In genomic region chr11:67264886-67265632, GRCh38 we compare ENCODE assay signal across 13 cellular contexts. TPM values are rescaled to one million over a fixed set of nuclear protein-coding genes. Genes with fewer than 3 reads are reported as not detected.
DNase-seq lines count a peak whose midpoint lies in the region; ATAC-seq and TF ChIP-seq lines count a peak whose summit lies in the region.
"Had no signal": no experiment of that assay in that cellular context is flagged by ENCODE, and none has a peak within 500 bp of the region (broad histone marks: within the 10 kb centered on the region; RNA-seq: fewer than 3 reads in every experiment).

No MANE protein-coding gene starts in this region.

- peaks cover 2% of the 10 kb centered on the region for H3K36me3 Mint-ChIP-seq in activated naive CD8-positive, alpha-beta T cell
- no peaks in the 10 kb centered on the region for H3K36me3 Mint-ChIP-seq in mesothelial cell of epicardium

- H2AK5ac ChIP-seq in trophoblast cell (ENCODE audit: low read length), result no peak overlapping the region

- WGBS in trophoblast cell (ENCODE audit: extremely low coverage, insufficient coverage, insufficient read length), result no CpG with 5 or more reads among the region's 6 CpGs

- H3K18ac ChIP-seq in trophoblast cell (ENCODE audit: low read length), result no peak overlapping the region

- H2BK5ac ChIP-seq in trophoblast cell (ENCODE audit: low read depth, low read length, poor library complexity), result no peak overlapping the region

- H3K4me3 ChIP-seq in trophoblast cell (ENCODE audit: low read depth, low read length), result no peak overlapping the region

- intact Hi-C loops in left cardiac atrium (cut with DNase I) (no loop called here), left ventricle myocardium superior (cut with micrococcal nuclease) (loop anchor here (5.0 kb wide), 1 partner anchor 52 kb away; no protein-coding TSS in a partner anchor)

- no peak for TF ChIP-seq CTCF in mesothelial cell of epicardium (IDR thresholded peaks at IDR 0.05; ENCODE audit: unreplicated experiment)

- no peak overlapping the region for H3K4ac ChIP-seq in trophoblast cell (ENCODE audit: low read depth, low read length)

- peak overlapping the region; percentile 84 for H3K27ac Mint-ChIP-seq in activated naive CD8-positive, alpha-beta T cell
- peak overlapping the region; percentile 31 for H3K27ac Mint-ChIP-seq in mesothelial cell of epicardium

- no peak overlapping the region for H3K14ac ChIP-seq in trophoblast cell (ENCODE audit: low read length)

- no peak overlapping the region for H2BK12ac ChIP-seq in trophoblast cell (ENCODE audit: low read length)

- peaks cover 10% of the 10 kb centered on the region for H3K79me1 ChIP-seq in trophoblast cell (ENCODE audit: low read length)

- H3K36me3 ChIP-seq in trophoblast cell (ENCODE audit: control insufficient read depth in 1 of 2, insufficient read depth in 2 of 2, low read length in 2 of 2), result peaks cover 10 to 11% of the 10 kb centered on the region in 2 experiments

- no peaks in the 10 kb centered on the region for H3K27me3 ChIP-seq in trophoblast cell (ENCODE audit: insufficient read depth, low read length)

- H4K91ac ChIP-seq in trophoblast cell (ENCODE audit: low read depth, low read length), result no peak overlapping the region

- no peak overlapping the region for H4K12ac ChIP-seq in trophoblast cell (ENCODE audit: low read depth, low read length)

- H3K9me3 ChIP-seq in trophoblast cell (ENCODE audit: insufficient read depth, low read depth, low read length), result no peaks in the 10 kb centered on the region

- ATAC-seq in left cardiac atrium (no peak), left ventricle myocardium superior (no peak)

- H3K27me3 Mint-ChIP-seq in activated naive CD8-positive, alpha-beta T cell, result no peaks in the 10 kb centered on the region
- no peaks in the 10 kb centered on the region for H3K27me3 Mint-ChIP-seq in mesothelial cell of epicardium (ENCODE audit: low read depth)

- peaks cover 11% of the 10 kb centered on the region for H3K79me2 ChIP-seq in trophoblast cell (ENCODE audit: control insufficient read depth, insufficient read depth, low read length, poor library complexity)

- no peak overlapping the region for H3K9ac ChIP-seq in trophoblast cell (ENCODE audit: low read length)

- no peaks in the 10 kb centered on the region for H3K9me3 Mint-ChIP-seq in activated naive CD8-positive, alpha-beta T cell (ENCODE audit: low read depth)
- H3K9me3 Mint-ChIP-seq in mesothelial cell of epicardium, result no peaks in the 10 kb centered on the region

- H3K23ac ChIP-seq in trophoblast cell (ENCODE audit: low read length), result no peak overlapping the region

- H2AFZ ChIP-seq in trophoblast cell (ENCODE audit: insufficient read depth, low read length, poor library complexity), result no peak overlapping the region

- peak overlapping the region; percentile 82 for H3K4me3 Mint-ChIP-seq in activated naive CD8-positive, alpha-beta T cell
- H3K4me3 Mint-ChIP-seq in mesothelial cell of epicardium, result peak overlapping the region; percentile 73

- no peak overlapping the region for H2BK120ac ChIP-seq in trophoblast cell (ENCODE audit: insufficient read depth, low read length, poor library complexity)

- no peak overlapping the region for H3K4me2 ChIP-seq in trophoblast cell (ENCODE audit: low read length)

- DNase-seq in left cardiac atrium, result peak; percentile 20
- DNase-seq in left ventricle myocardium superior, result no peak
- no peak for DNase-seq in mesothelial cell of epicardium (ENCODE audit: low spot score in 2 of 2, unreplicated experiment in 2 of 2)
- DNase-seq in ureter (ENCODE audit: low spot score), result peak; percentile 45
- no peak for DNase-seq in trophoblast cell
- no peak for DNase-seq in kidney glomerular epithelial cell (lab: John Stamatoyannopoulos, UW)
- no peak for DNase-seq in OCI-M2 (lab: John Stamatoyannopoulos, UW; ENCODE audit: unreplicated experiment)
- DNase-seq: midbrain; MV-4-11; NCI-H748 treated with DMSO at 0.1 percent for 48 hours; small intestine; stimulated activated CD8-positive, alpha-beta memory T cell treated with anti-CD3 and anti-CD28 coated beads, Interleukin-4, amount 100 ng/mL, for 48 hours had no signal

- peaks cover 72% of the 10 kb centered on the region for H3K4me1 Mint-ChIP-seq in activated naive CD8-positive, alpha-beta T cell (ENCODE audit: low read depth)
- H3K4me1 Mint-ChIP-seq in mesothelial cell of epicardium, result peaks cover 41% of the 10 kb centered on the region

- H4K8ac ChIP-seq in trophoblast cell (ENCODE audit: low read depth, low read length), result no peak overlapping the region

- H3K27ac ChIP-seq in trophoblast cell (ENCODE audit: low read depth, low read length), result no peak overlapping the region

- peaks cover 23 to 33% of the 10 kb centered on the region in 2 experiments for H3K4me1 ChIP-seq in trophoblast cell (ENCODE audit: control insufficient read depth in 1 of 2, insufficient read depth in 2 of 2, low read length in 2 of 2)

RNA-seq across cellular contexts. Expression of gene GRK2, which starts 1.2 kb away (rescaled TPM):
- total RNA-seq in left cardiac atrium, result 10 to 100 TPM; 51.6 to 52.6 TPM
- total RNA-seq in left ventricle myocardium superior, result 56.8 TPM
- 46.4 to 48.4 TPM (median 46.5 TPM) in 3 replicates for total RNA-seq in mesothelial cell of epicardium
- 75.9 TPM for total RNA-seq in ureter
- 22.3 and 22.9 TPM in 2 replicates for polyA plus RNA-seq in trophoblast cell (2013)

RNA-seq across cellular contexts. Expression of gene ANKRD13D, which starts 24.0 kb away (rescaled TPM):
- total RNA-seq in left cardiac atrium, result 10 to 100 TPM; 22.1 to 22.6 TPM
- 13.1 TPM for total RNA-seq in left ventricle myocardium superior
- total RNA-seq in mesothelial cell of epicardium, result 71.3 to 78.5 TPM (median 76.5 TPM) in 3 replicates
- 110 TPM for total RNA-seq in ureter
- polyA plus RNA-seq in trophoblast cell (2013), result 20.5 and 20.9 TPM in 2 replicates

RNA-seq across cellular contexts. Expression of gene SSH3, which starts 38.3 kb away (rescaled TPM):
- total RNA-seq in left cardiac atrium (10 to 100 TPM; 18.1 to 22.2 TPM), left ventricle myocardium superior (18.7 TPM), mesothelial cell of epicardium (50.4 to 59.0 TPM (median 55.4 TPM) in 3 replicates), ureter (258 TPM)
- polyA plus RNA-seq in trophoblast cell (2013), result 85.6 and 93.4 TPM in 2 replicates

Comparison
In these comparisons a context has a peak if more than half of its experiments do, and no peak if none do; other contexts are left out.
1. DNase-seq: peak in left cardiac atrium (single experiment) and ureter (single experiment); none in left ventricle myocardium superior (single experiment), mesothelial cell of epicardium (0 of 2), trophoblast cell (0 of 2), kidney glomerular epithelial cell (single experiment) and OCI-M2 (single experiment).